In genomic region chr15:82909080-82909815, GRCh38 we compare ENCODE assay signal across 18 cellular contexts.
DNase-seq lines count a peak whose midpoint lies in the region; ATAC-seq and FAIRE-seq lines count a peak whose summit lies in the region.
"Had no signal": no experiment of that assay in that cellular context is flagged by ENCODE, and none has a peak within 500 bp of the region (broad histone marks: within the 10 kb centered on the region; RNA-seq: fewer than 3 reads in every experiment).

No MANE protein-coding gene starts in this region.

- DNase-seq in activated naive CD4-positive, alpha-beta T cell treated with anti-CD3 and anti-CD28 coated beads, Interleukin-2, amount 50 U/mL, for 16 hours, result no peak
- peak; percentile 35 for DNase-seq in KBM-7
- DNase-seq in urothelium cell line (ENCODE audit: low spot score), result no peak
- no peak for DNase-seq in GF-D8 (lab: John Stamatoyannopoulos, UW)
- DNase-seq: 8988T; AML-193; Calu3; CD4-positive, CD25-positive, alpha-beta regulatory T cell; DMS 273 treated with DMSO at 0.1 percent for 48 hours; DND-41; GDM1 had no signal

- H3K9me3 Mint-ChIP-seq in activated naive CD4-positive, alpha-beta T cell treated with anti-CD3 and anti-CD28 coated beads, Interleukin-2, amount 50 U/mL, for 24 hours, result peaks cover 17% of the 10 kb centered on the region
- peaks cover 31% of the 10 kb centered on the region for H3K9me3 Mint-ChIP-seq in dendritic cell treated with granulocyte-macrophage colony-stimulating factor and Interleukin-4, amounts not matched to agents 40 ng/mL and 50 ng/mL, for 4 days

- ATAC-seq in HG02678 (IDR thresholded peaks at IDR 0.05; ENCODE audit: unreplicated experiment), result no peak
- no peak for ATAC-seq in HG02973 (IDR thresholded peaks at IDR 0.05; ENCODE audit: unreplicated experiment)

- peaks cover 3% of the 10 kb centered on the region for H3K36me3 Mint-ChIP-seq in activated naive CD4-positive, alpha-beta T cell treated with anti-CD3 and anti-CD28 coated beads, Interleukin-2, amount 50 U/mL, for 24 hours
- peaks cover 49% of the 10 kb centered on the region for H3K36me3 Mint-ChIP-seq in dendritic cell treated with granulocyte-macrophage colony-stimulating factor and Interleukin-4, amounts not matched to agents 40 ng/mL and 50 ng/mL, for 4 days (ENCODE audit: low read depth)
- H3K36me3 Mint-ChIP-seq: CD4-positive, CD25-positive, alpha-beta regulatory T cell had no signal

- intact Hi-C loops in dendritic cell treated with granulocyte-macrophage colony-stimulating factor and Interleukin-4, amounts not matched to agents 40 ng/mL and 50 ng/mL, for 4 days (cut with micrococcal nuclease), result loop anchor here (10.0 kb wide), 1 partner anchor 46 kb away; the partner anchor contains the start of gene HOMER2

- no peaks in the 10 kb centered on the region for H3K4me1 Mint-ChIP-seq in activated naive CD4-positive, alpha-beta T cell treated with anti-CD3 and anti-CD28 coated beads, Interleukin-2, amount 50 U/mL, for 24 hours
- peaks cover 69% of the 10 kb centered on the region for H3K4me1 Mint-ChIP-seq in dendritic cell treated with granulocyte-macrophage colony-stimulating factor and Interleukin-4, amounts not matched to agents 40 ng/mL and 50 ng/mL, for 4 days (ENCODE audit: low read depth)
- H3K4me1 Mint-ChIP-seq: CD4-positive, CD25-positive, alpha-beta regulatory T cell; IgD-negative memory B cell had no signal

- FAIRE-seq in urothelium cell line (lab: Jason Lieb, UNC), result peak; percentile 37
- FAIRE-seq: GM19239, H1 had no signal

- peak overlapping the region; percentile 56 for H3K27ac Mint-ChIP-seq in activated naive CD4-positive, alpha-beta T cell treated with anti-CD3 and anti-CD28 coated beads, Interleukin-2, amount 50 U/mL, for 24 hours
- peak overlapping the region; percentile 71 for H3K27ac Mint-ChIP-seq in dendritic cell treated with granulocyte-macrophage colony-stimulating factor and Interleukin-4, amounts not matched to agents 40 ng/mL and 50 ng/mL, for 4 days
- H3K27ac Mint-ChIP-seq: CD4-positive, CD25-positive, alpha-beta regulatory T cell; IgD-negative memory B cell had no signal

- H3K27me3 Mint-ChIP-seq in activated naive CD4-positive, alpha-beta T cell treated with anti-CD3 and anti-CD28 coated beads, Interleukin-2, amount 50 U/mL, for 24 hours, result peaks cover 5% of the 10 kb centered on the region
- H3K27me3 Mint-ChIP-seq in dendritic cell treated with granulocyte-macrophage colony-stimulating factor and Interleukin-4, amounts not matched to agents 40 ng/mL and 50 ng/mL, for 4 days, result no peaks in the 10 kb centered on the region

- no peak overlapping the region for H3K4me3 Mint-ChIP-seq in activated naive CD4-positive, alpha-beta T cell treated with anti-CD3 and anti-CD28 coated beads, Interleukin-2, amount 50 U/mL, for 24 hours
- no peak overlapping the region for H3K4me3 Mint-ChIP-seq in dendritic cell treated with granulocyte-macrophage colony-stimulating factor and Interleukin-4, amounts not matched to agents 40 ng/mL and 50 ng/mL, for 4 days

- in situ Hi-C loops in KBM-7 (cut with MboI; ENCODE audit: low pct_unique_long_range_greater_than_20kb, low sequenced_read_pairs), result no loop called here
